ENCODE assay signal across 7 cellular contexts in the genomic region with DNA sequence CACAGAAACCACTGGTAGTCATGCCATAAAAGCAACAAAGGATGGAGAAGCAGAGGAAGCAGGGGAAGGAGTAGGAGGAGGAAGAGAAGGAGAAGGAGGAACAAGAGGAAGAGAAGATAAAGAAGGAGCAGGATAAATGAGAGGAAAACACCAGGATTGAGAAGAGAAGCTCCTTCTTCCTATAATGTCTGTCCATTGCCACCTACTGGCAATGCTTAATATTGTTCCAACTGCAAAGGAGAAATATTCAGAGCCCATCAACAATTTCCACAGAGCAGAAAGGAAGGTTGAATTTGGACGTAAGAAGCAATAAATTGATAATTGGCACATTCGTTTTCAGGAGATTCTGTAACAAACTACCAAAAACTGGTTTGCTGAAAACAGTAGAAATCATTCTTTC.
A peak's percentile ranks its signal among the peaks of the same experiment; 100 is the strongest.
DNase-seq lines count a peak whose midpoint lies in the region; ATAC-seq, FAIRE-seq and TF ChIP-seq lines count a peak whose summit lies in the region.

No MANE protein-coding gene starts in this region.

- H3K9me3 ChIP-seq in Loucy (ENCODE audit: insufficient read depth, low read depth, low read length) (no peaks in the 10 kb centered on the region), K562 (replicated peaks; ENCODE audit: control insufficient read depth, insufficient read depth, low read depth, low read length) (no peaks in the 10 kb centered on the region)

- 0% methylated on average over 2 of the region's 2 CpGs for WGBS in K562 (ENCODE audit: insufficient coverage, low coverage, missing lambda C conversion rate)

- CTCF ChIA-PET in K562 (lab: Yijun Ruan, JAX; ENCODE audit: low intra/inter-chr PET ratio), result no interaction called here

- H2AFZ ChIP-seq in Loucy (ENCODE audit: low read length) (no peak overlapping the region), K562 (ENCODE audit: low read depth, low read length) (no peak overlapping the region)

- no peak for TF ChIP-seq EP300 in K562 (IDR thresholded peaks at IDR 0.05; ENCODE audit: low read length)

- H3K36me3 Mint-ChIP-seq in mesothelial cell of epicardium, result no peaks in the 10 kb centered on the region

- H3K9me2 ChIP-seq in Loucy (replicated peaks; ENCODE audit: low read depth, low read length), result no peaks in the 10 kb centered on the region

- DNase-seq in K562 (ENCODE audit: extremely low read depth in 1 of 4, low spot score in 3 of 4) (peak in 3 of 4 experiments; percentile 3 to 7 (median 4)), mesothelial cell of epicardium (ENCODE audit: low spot score in 2 of 2, unreplicated experiment in 2 of 2) (no peak), GDM1 (lab: John Stamatoyannopoulos, UW) (no peak)
- DNase-seq in activated T-cell treated with anti-CD3 and anti-CD28 coated beads, Interleukin-2, amount 50 U/mL, for 48 hours, result no peak

- TF ChIP-seq CTCF in GM12872 (IDR thresholded peaks at IDR 0.05; ENCODE audit: insufficient read depth, low read depth, low read length) (peak; percentile 55), Loucy (conservative IDR thresholded peaks at IDR 0.05; ENCODE audit: low read length) (peak; percentile 80), K562 (IDR thresholded peaks at IDR 0.05 in 2 of 3, conservative IDR thresholded peaks at IDR 0.05 in 1 of 3; ENCODE audit: insufficient read depth in 2 of 3, low read depth in 1 of 3, low read length in 3 of 3) (peak in 2 of 3 experiments; percentile 33 to 39; a peak in 2 of 6 replicates), mesothelial cell of epicardium (IDR thresholded peaks at IDR 0.05; ENCODE audit: unreplicated experiment) (peak; percentile 70)

- TF ChIP-seq POLR2A in K562 (conservative IDR thresholded peaks at IDR 0.05), result no peak

- no peak overlapping the region for H3K9ac ChIP-seq in Loucy (ENCODE audit: low read depth, low read length, poor library complexity, severe bottlenecking)
- no peak overlapping the region for H3K9ac ChIP-seq in K562 (ENCODE audit: insufficient read depth in 1 of 2, low read depth in 2 of 2, low read length in 2 of 2)

- H3K4me1 Mint-ChIP-seq in mesothelial cell of epicardium, result no peaks in the 10 kb centered on the region

- no TSS peak for BruUV-seq in K562 (replicated peaks; lab: Mats Ljungman, UMichigan)

- TF ChIP-seq RAD21 in K562 (CRISPR knock-in tag; conservative IDR thresholded peaks at IDR 0.05 in 1 of 2, IDR thresholded peaks at IDR 0.05 in 1 of 2), result peak in 1 of 2 experiments; percentile 43; a peak in 3 of 4 replicates

- no peaks in the 10 kb centered on the region for H3K9me1 ChIP-seq in K562 (ENCODE audit: control insufficient read depth, insufficient read depth, low read length)

- H3K27me3 ChIP-seq in Loucy (ENCODE audit: insufficient read depth, low read length, poor library complexity, severe bottlenecking) (no peaks in the 10 kb centered on the region), K562 (ENCODE audit: control insufficient read depth in 2 of 2, insufficient read depth in 2 of 2, low read length in 2 of 2) (no peaks in the 10 kb centered on the region)

- H3K4me2 ChIP-seq in Loucy (ENCODE audit: low read depth, low read length, poor library complexity, severe bottlenecking) (no peak overlapping the region), K562 (ENCODE audit: insufficient read depth, low read length) (no peak overlapping the region)

- FAIRE-seq in K562 (lab: Jason Lieb, UNC), result no peak

- H3K79me2 ChIP-seq in Loucy (ENCODE audit: insufficient read depth, low read length) (no peaks in the 10 kb centered on the region), K562 (ENCODE audit: control insufficient read depth, insufficient read depth, low read length) (no peaks in the 10 kb centered on the region)

- H3K27ac Mint-ChIP-seq in mesothelial cell of epicardium, result no peak overlapping the region

- no peak for ATAC-seq in K562
- no peak for ATAC-seq in GM21723 (IDR thresholded peaks at IDR 0.05; ENCODE audit: unreplicated experiment)

- H3K27me3 Mint-ChIP-seq in mesothelial cell of epicardium (ENCODE audit: low read depth), result no peaks in the 10 kb centered on the region

- H4K20me1 ChIP-seq in Loucy (ENCODE audit: insufficient read depth, low read length, poor library complexity, severe bottlenecking) (no peaks in the 10 kb centered on the region), K562 (replicated peaks; ENCODE audit: control insufficient read depth, insufficient read depth, low read length) (no peaks in the 10 kb centered on the region)

- intact Hi-C loops in K562 (cut with micrococcal nuclease), result loop anchor here (1.0 kb wide), 1 partner anchor 388 kb away; no protein-coding TSS in a partner anchor

- H3K4me3 Mint-ChIP-seq in mesothelial cell of epicardium, result no peak overlapping the region

- no peak overlapping the region for H3K4me3 ChIP-seq in Loucy (ENCODE audit: low read length, poor library complexity, severe bottlenecking)
- no peak overlapping the region for H3K4me3 ChIP-seq in K562

- H3K36me3 ChIP-seq in Loucy (ENCODE audit: insufficient read depth, low read length), result no peaks in the 10 kb centered on the region
- H3K36me3 ChIP-seq in K562 (ENCODE audit: control insufficient read depth, insufficient read depth, low read length), result no peaks in the 10 kb centered on the region

- H3K4me1 ChIP-seq in Loucy (ENCODE audit: insufficient read depth, low read length, poor library complexity, severe bottlenecking) (peaks cover 6% of the 10 kb centered on the region), K562 (replicated peaks in 1 of 2; ENCODE audit: control insufficient read depth in 2 of 2, insufficient read depth in 2 of 2, low read length in 2 of 2) (no peaks in the 10 kb centered on the region)

- H3F3A ChIP-seq in Loucy (ENCODE audit: low read depth), result no peaks in the 10 kb centered on the region

- H3K9me3 Mint-ChIP-seq in mesothelial cell of epicardium, result no peaks in the 10 kb centered on the region

- POLR2A ChIA-PET in K562 (lab: Yijun Ruan, JAX), result no interaction called here

- in situ Hi-C loops in K562 (cut with MboI), result no loop called here

- H3K27ac ChIP-seq in K562 (ENCODE audit: extremely low read depth, low read depth, low read length), result no peak overlapping the region

TF ChIP-seq in K562, 482 proteins besides CTCF, POLR2A, EP300 and RAD21:
- TF ChIP-seq, protein P1, sequence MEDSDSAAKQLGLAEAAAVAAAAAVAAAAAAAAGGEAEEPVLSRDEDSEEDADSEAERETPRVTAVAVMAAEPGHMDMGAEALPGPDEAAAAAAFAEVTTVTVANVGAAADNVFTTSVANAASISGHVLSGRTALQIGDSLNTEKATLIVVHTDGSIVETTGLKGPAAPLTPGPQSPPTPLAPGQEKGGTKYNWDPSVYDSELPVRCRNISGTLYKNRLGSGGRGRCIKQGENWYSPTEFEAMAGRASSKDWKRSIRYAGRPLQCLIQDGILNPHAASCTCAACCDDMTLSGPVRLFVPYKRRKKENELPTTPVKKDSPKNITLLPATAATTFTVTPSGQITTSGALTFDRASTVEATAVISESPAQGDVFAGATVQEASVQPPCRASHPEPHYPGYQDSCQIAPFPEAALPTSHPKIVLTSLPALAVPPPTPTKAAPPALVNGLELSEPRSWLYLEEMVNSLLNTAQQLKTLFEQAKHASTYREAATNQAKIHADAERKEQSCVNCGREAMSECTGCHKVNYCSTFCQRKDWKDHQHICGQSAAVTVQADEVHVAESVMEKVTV (CRISPR knock-in tag; IDR thresholded peaks at IDR 0.05), result peak; percentile 30; the same call in 1 of the 2 replicates
- TF ChIP-seq MXI1 (IDR thresholded peaks at IDR 0.05; ENCODE audit: low read depth, low read length), result no peak

Comparison
In these comparisons a context has a peak if more than half of its experiments do, and no peak if none do; other contexts are left out.
1. DNase-seq: peak in K562 (3 of 4); none in mesothelial cell of epicardium (0 of 2), GDM1 (single experiment) and activated T-cell treated with anti-CD3 and anti-CD28 coated beads, Interleukin-2, amount 50 U/mL, for 48 hours (0 of 2).
2. Peak in every context shown above with its lines, with median percentiles within 50 percentile points of each other: CTCF ChIP-seq.